In genomic region chr5:126998201-126998631, GRCh38 we compare ENCODE assay signal across 9 cellular contexts. TPM values are rescaled to one million over a fixed set of nuclear protein-coding genes. Genes with fewer than 3 reads are reported as not detected.
DNase-seq lines count a peak whose midpoint lies in the region; ATAC-seq and TF ChIP-seq lines count a peak whose summit lies in the region.
"Had no signal": no experiment of that assay in that cellular context is flagged by ENCODE, and none has a peak within 500 bp of the region (broad histone marks: within the 10 kb centered on the region; RNA-seq: fewer than 3 reads in every experiment).

No MANE protein-coding gene starts in this region.

- CTCF ChIA-PET in CD4-positive, alpha-beta T cell (lab: Charles Lee): no interaction called here

- H3K27me3 ChIP-seq in CD4-positive, alpha-beta T cell (ENCODE audit: control insufficient read depth, insufficient read depth, low read length): no peaks in the 10 kb centered on the region

- intact Hi-C loops in left colon (cut with DNase I, micrococcal nuclease): no loop called here
- intact Hi-C loops in CD4-positive, alpha-beta T cell (cut with DNase I, micrococcal nuclease): no loop called here

- H3K27ac ChIP-seq in CD4-positive, alpha-beta T cell (ENCODE audit: low read depth, low read length): no peak overlapping the region

- POLR2A ChIA-PET in CD4-positive, alpha-beta T cell (lab: Charles Lee): no interaction called here

- TF ChIP-seq CTCF in GM12872 (IDR thresholded peaks at IDR 0.05; ENCODE audit: insufficient read depth, low read depth, low read length): 0 out of 3 replicates have a peak, but pooled peaks have one; percentile 14
- TF ChIP-seq CTCF in CD4-positive, alpha-beta T cell (IDR thresholded peaks at IDR 0.05): no peak

- H3K4me3 Mint-ChIP-seq in CD4-positive, alpha-beta T cell: no peak overlapping the region
- H3K4me3 Mint-ChIP-seq: T-helper 1 cell treated with Interleukin-12 subunit alpha and Interleukin-12 subunit beta and Interleukin-4 antibody, amounts not matched to agents 30 μg/mL and 1 μg/mL, for 36 hours had no signal

- H3K27ac Mint-ChIP-seq in CD4-positive, alpha-beta T cell: no peak overlapping the region
- H3K27ac Mint-ChIP-seq: T-helper 1 cell treated with Interleukin-12 subunit alpha and Interleukin-12 subunit beta and Interleukin-4 antibody, amounts not matched to agents 30 μg/mL and 1 μg/mL, for 36 hours had no signal

- H3K4me1 Mint-ChIP-seq in CD4-positive, alpha-beta T cell (ENCODE audit: low read depth): peaks cover 20% of the 10 kb centered on the region

- DNase-seq in NCI-H2029 treated with DMSO at 0.1 percent for 48 hours (lab: John Stamatoyannopoulos, UW) (peak; percentile 58), left colon (no peak), GDM1 (lab: John Stamatoyannopoulos, UW) (no peak)
- no peak for DNase-seq in CD4-positive, alpha-beta T cell
- no peak for DNase-seq in activated CD4-positive, alpha-beta T cell treated with anti-CD3 and anti-CD28 coated beads for 48 hours

- no peaks in the 10 kb centered on the region for H3K27me3 Mint-ChIP-seq in CD4-positive, alpha-beta T cell

- H3K36me3 Mint-ChIP-seq in CD4-positive, alpha-beta T cell (ENCODE audit: low read depth): no peaks in the 10 kb centered on the region

- ATAC-seq in GM21737 (IDR thresholded peaks at IDR 0.05; ENCODE audit: unreplicated experiment) (peak; percentile 75), left colon (peak; percentile 60), HG03439 (IDR thresholded peaks at IDR 0.05; ENCODE audit: unreplicated experiment) (no peak)
- ATAC-seq in CD4-positive, alpha-beta T cell (ENCODE audit: poor library complexity): no peak

- no peaks in the 10 kb centered on the region for H3K9me3 ChIP-seq in CD4-positive, alpha-beta T cell (ENCODE audit: control insufficient read depth, low read length)

- no peaks in the 10 kb centered on the region for H3K9me3 Mint-ChIP-seq in CD4-positive, alpha-beta T cell
- H3K9me3 Mint-ChIP-seq: T-helper 1 cell treated with Interleukin-12 subunit alpha and Interleukin-12 subunit beta and Interleukin-4 antibody, amounts not matched to agents 30 μg/mL and 1 μg/mL, for 36 hours had no signal

RNA-seq across cellular contexts. Expression of gene MARCHF3, which starts 32.1 kb away (rescaled TPM):
- 10 to 100 TPM; 40.3 to 57.7 TPM for total RNA-seq in left colon
- 1 to 10 TPM; 5.2 to 6.2 TPM for total RNA-seq in CD4-positive, alpha-beta T cell

Comparison
In these comparisons a context has a peak if more than half of its experiments do, and no peak if none do; other contexts are left out.
1. ATAC-seq: peak in GM21737 (single experiment) and left colon (single experiment); none in CD4-positive, alpha-beta T cell (single experiment) and HG03439 (single experiment).
2. RNA of gene MARCHF3, which starts 32.1 kb away (total RNA-seq): 40.3 to 57.7 TPM in left colon; 5.2 to 6.2 TPM in CD4-positive, alpha-beta T cell; every median in the first group is over 4 times any median in the second.